1 cellular context compared by ENCODE assay signal in the genomic region with DNA sequence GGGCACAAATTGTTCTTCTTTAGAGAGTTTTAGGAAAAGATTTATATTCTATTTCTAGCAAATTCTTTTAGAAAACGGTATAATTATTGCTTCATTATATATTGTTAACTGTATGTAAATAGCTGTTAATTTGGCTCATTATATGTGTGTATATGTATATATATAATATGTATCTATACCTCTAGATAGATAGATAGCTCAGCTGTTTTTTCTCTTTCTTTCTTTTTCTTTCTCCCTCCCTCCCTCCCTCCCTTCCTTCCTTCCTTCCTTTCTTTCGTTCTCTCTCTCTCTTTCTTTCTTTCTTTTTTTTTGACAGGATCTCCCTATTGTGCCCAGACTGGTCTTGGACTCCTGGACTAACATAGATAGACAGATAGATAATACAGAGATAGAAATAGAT.
TF ChIP-seq lines count a peak whose summit lies in the region.

No MANE protein-coding gene starts in this region.

TF ChIP-seq in HepG2, 621 proteins besides CTCF, POLR2A, EP300 and RAD21 (continued from another document):
- TF ChIP-seq, protein P1, sequence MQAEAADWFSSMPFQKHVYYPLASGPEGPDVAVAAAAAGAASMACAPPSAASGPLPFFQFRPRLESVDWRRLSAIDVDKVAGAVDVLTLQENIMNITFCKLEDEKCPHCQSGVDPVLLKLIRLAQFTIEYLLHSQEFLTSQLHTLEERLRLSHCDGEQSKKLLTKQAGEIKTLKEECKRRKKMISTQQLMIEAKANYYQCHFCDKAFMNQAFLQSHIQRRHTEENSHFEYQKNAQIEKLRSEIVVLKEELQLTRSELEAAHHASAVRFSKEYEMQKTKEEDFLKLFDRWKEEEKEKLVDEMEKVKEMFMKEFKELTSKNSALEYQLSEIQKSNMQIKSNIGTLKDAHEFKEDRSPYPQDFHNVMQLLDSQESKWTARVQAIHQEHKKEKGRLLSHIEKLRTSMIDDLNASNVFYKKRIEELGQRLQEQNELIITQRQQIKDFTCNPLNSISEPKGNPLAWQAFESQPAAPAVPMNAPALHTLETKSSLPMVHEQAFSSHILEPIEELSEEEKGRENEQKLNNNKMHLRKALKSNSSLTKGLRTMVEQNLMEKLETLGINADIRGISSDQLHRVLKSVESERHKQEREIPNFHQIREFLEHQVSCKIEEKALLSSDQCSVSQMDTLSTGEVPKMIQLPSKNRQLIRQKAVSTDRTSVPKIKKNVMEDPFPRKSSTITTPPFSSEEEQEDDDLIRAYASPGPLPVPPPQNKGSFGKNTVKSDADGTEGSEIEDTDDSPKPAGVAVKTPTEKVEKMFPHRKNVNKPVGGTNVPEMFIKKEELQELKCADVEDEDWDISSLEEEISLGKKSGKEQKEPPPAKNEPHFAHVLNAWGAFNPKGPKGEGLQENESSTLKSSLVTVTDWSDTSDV (CRISPR knock-in tag; IDR thresholded peaks at IDR 0.05) = no peak
